In the genomic region with DNA sequence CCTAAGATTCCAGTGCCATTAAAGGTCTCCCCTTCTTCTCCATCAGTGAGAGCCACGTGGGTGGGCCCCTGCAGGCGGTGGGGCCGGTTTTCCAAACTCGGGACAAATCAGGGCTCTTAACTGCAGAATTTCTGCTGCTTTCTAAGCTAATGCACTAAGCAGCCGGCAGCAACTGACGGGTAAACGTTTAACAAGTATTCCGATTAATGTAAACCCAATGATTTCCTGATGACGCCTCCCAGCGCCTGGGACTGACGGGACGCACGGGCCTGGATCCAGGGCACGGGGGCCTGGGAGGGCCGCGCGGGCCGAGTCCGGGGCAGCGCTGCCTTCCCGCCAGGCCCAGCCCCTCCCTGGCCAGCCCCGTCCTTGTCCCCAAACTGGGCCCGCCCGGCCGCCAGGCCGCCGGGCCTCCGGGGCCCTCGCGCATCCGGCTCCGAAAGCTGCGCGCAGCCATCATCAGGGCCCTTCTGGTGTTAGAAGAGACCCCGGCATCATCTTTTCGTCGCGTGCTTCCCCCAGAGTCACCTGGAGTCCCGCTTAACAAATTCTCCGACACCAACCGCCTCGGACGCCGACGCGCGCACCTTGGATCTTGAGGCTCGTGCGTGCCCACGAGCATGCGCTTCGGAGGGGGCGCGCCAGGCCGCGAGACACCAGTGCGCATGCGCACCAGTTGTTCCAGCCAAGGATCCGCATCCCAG, we compare ENCODE assay signal across 8 cellular contexts. TPM values are rescaled to one million over a fixed set of nuclear protein-coding genes. Genes with fewer than 3 reads are reported as not detected.
DNase-seq lines count a peak whose midpoint lies in the region; ATAC-seq, FAIRE-seq and TF ChIP-seq lines count a peak whose summit lies in the region.

A gene (minus strand): TSS at position 616 of the 704 bp plus-strand sequence. CDS start 1,812 bp downstream, outside the sequence.

- peak in 3 of 4 donors; percentile 35 to 70 (median 52) for TF ChIP-seq POLR2A in esophagus squamous epithelium (IDR thresholded peaks at IDR 0.05)

- H3K36me3 ChIP-seq in KMS-11 (ENCODE audit: insufficient read depth) (no peaks in the 10 kb centered on the region), esophagus squamous epithelium (no peaks in the 10 kb centered on the region)

- 0 to 1% methylated on average over 20 to 23 of the region's 59 CpGs for WGBS in esophagus squamous epithelium, 2 donors

- peak; percentile 79 for ATAC-seq in GM21515 (IDR thresholded peaks at IDR 0.05; ENCODE audit: unreplicated experiment)

- DNase-seq in COLO829 (ENCODE audit: low spot score) (peak; percentile 81), RCC 7860 (ENCODE audit: low spot score) (peak; percentile 64), activated T-helper 1 cell treated with Interleukin-2 at 50 U/mL for 16 hours (ENCODE audit: low read depth) (peak; percentile 67), esophagus squamous epithelium (lab: John Stamatoyannopoulos, UW) (peak; percentile 1), myocyte (ENCODE audit: low read depth) (peak; percentile 89)
- DNase-seq in stimulated activated CD8-positive, alpha-beta memory T cell treated with anti-CD3 and anti-CD28 coated beads, Interleukin-7, amount 100 ng/mL, for 4 hours (ENCODE audit: low read depth in 2 of 2), result peak; percentile 49 to 76

- no peaks in the 10 kb centered on the region; the same call in 1 of the 2 replicates for H3K79me2 ChIP-seq in KMS-11 (ENCODE audit: insufficient read depth, low read depth)

- H3K4me1 ChIP-seq in KMS-11 (ENCODE audit: low read depth, poor library complexity, severe bottlenecking) (peaks cover 20% of the 10 kb centered on the region), esophagus squamous epithelium (peaks cover 0 to 61% (median 24%) of the 10 kb centered on the region in 3 donors)

- no peaks in the 10 kb centered on the region for H3K9me3 ChIP-seq in esophagus squamous epithelium

- H4K20me1 ChIP-seq in KMS-11 (ENCODE audit: insufficient read depth), result no peaks in the 10 kb centered on the region; the same call in 1 of the 2 replicates

- TF ChIP-seq CTCF in KMS-11 (conservative IDR thresholded peaks at IDR 0.05; ENCODE audit: low read depth, low read length), result no peak
- peak in 2 of 6 experiments; percentile 16 to 26 for TF ChIP-seq CTCF in esophagus squamous epithelium (IDR thresholded peaks at IDR 0.05)

- intact Hi-C loops in esophagus squamous epithelium (cut with DNase I), result no loop called here

- H3K9ac ChIP-seq in KMS-11, result peak within 1 kb of the TSS; percentile 86

- H3K27me3 ChIP-seq in KMS-11 (ENCODE audit: insufficient read depth, low read depth) (no peaks in the 10 kb centered on the region), esophagus squamous epithelium (no peaks in the 10 kb centered on the region)

- H2AFZ ChIP-seq in KMS-11 (ENCODE audit: low read depth), result peak within 1 kb of the TSS; percentile 67

- H3K27ac ChIP-seq in KMS-11, result peak within 1 kb of the TSS; percentile 51
- H3K27ac ChIP-seq in esophagus squamous epithelium, result peak within 1 kb of the TSS; percentile 81 to 94 (median 92)

- H3K4me3 ChIP-seq in KMS-11 (IDR thresholded peaks at IDR 0.05; ENCODE audit: insufficient read depth, low read depth, low read length) (no peak within 1 kb of the TSS), esophagus squamous epithelium (peak within 1 kb of the TSS; percentile 51 to 75 (median 72))

- peak within 1 kb of the TSS; percentile 73 for H3K4me2 ChIP-seq in KMS-11

- FAIRE-seq in RCC 7860 (lab: Jason Lieb, UNC), result no peak

RNA-seq across cellular contexts. Expression of the gene that starts here (rescaled TPM):
- 10 to 100 TPM in 3 of 4 donors, 1 to 10 TPM in 1; 8.4 to 39.7 (median 11.0) TPM for total RNA-seq in esophagus squamous epithelium
- 33.8 and 37.9 TPM in 2 replicates for total RNA-seq in myocyte
- 9.7 TPM for polyA plus RNA-seq in myocyte (2012)

Comparison
In these comparisons a context has a peak if more than half of its experiments do, and no peak if none do; other contexts are left out.
1. DNase-seq: peak in every context shown above with its lines; median percentile 89 in myocyte; 81 in COLO829; 67 in activated T-helper 1 cell treated with Interleukin-2 at 50 U/mL for 16 hours; 64 in RCC 7860; 62 in stimulated activated CD8-positive, alpha-beta memory T cell treated with anti-CD3 and anti-CD28 coated beads, Interleukin-7, amount 100 ng/mL, for 4 hours; 1 in esophagus squamous epithelium.